Comparison of ENCODE assay signal across 1 cellular context in genomic region chr20:64068381-64069208, GRCh38.
A peak's percentile ranks its signal among the peaks of the same experiment; 100 is the strongest.
TF ChIP-seq lines count a peak whose summit lies in the region.

No MANE protein-coding gene starts in this region.

TF ChIP-seq in K562, 482 proteins besides CTCF, POLR2A, EP300 and RAD21:
- TF ChIP-seq ZNF143 (CRISPR knock-in tag; IDR thresholded peaks at IDR 0.05) (no peak), ZNF436 (CRISPR knock-in tag; IDR thresholded peaks at IDR 0.05) (no peak), ATF6 (CRISPR knock-in tag; IDR thresholded peaks at IDR 0.05) (no peak), ZNF232 (CRISPR knock-in tag; IDR thresholded peaks at IDR 0.05) (no peak), MAZ (CRISPR knock-in tag; conservative IDR thresholded peaks at IDR 0.05 in 1 of 2, IDR thresholded peaks at IDR 0.05 in 1 of 2) (no peak), VEZF1 (CRISPR knock-in tag; IDR thresholded peaks at IDR 0.05) (peak; percentile 57), ZBTB1 (CRISPR knock-in tag; IDR thresholded peaks at IDR 0.05; ENCODE audit: borderline replicate concordance, low read depth) (no peak), CBFA2T3 (IDR thresholded peaks at IDR 0.05) (peak; percentile 63), MAX (CRISPR knock-in tag; IDR thresholded peaks at IDR 0.05) (peak; percentile 78), BHLHE40 (IDR thresholded peaks at IDR 0.05; ENCODE audit: low read length) (peak; percentile 85), CXXC5 (CRISPR knock-in tag; IDR thresholded peaks at IDR 0.05) (no peak), NR3C1 (CRISPR knock-in tag; IDR thresholded peaks at IDR 0.05) (no peak), TCF3 (CRISPR knock-in tag; IDR thresholded peaks at IDR 0.05) (peak; percentile 61), CREM (IDR thresholded peaks at IDR 0.05; ENCODE audit: low read depth) (no peak), CBFA2T2 (conservative IDR thresholded peaks at IDR 0.05) (peak; percentile 44; the same call in 1 of the 2 replicates), CEBPB (tag; IDR thresholded peaks at IDR 0.05) (no peak), ZBED1 (IDR thresholded peaks at IDR 0.05) (no peak), TEAD4 (IDR thresholded peaks at IDR 0.05; ENCODE audit: low read length) (peak; percentile 25; the same call in 1 of the 2 replicates), TEAD4 (CRISPR knock-in tag; IDR thresholded peaks at IDR 0.05; ENCODE audit: borderline replicate concordance) (no peak), TFAP4 (CRISPR knock-in tag; IDR thresholded peaks at IDR 0.05; ENCODE audit: borderline replicate concordance) (peak; percentile 73), MYNN (IDR thresholded peaks at IDR 0.05) (no peak), MYNN (CRISPR knock-in tag; IDR thresholded peaks at IDR 0.05) (no peak), RBFOX2 (IDR thresholded peaks at IDR 0.05; ENCODE audit: low read depth, low read length) (0 out of 2 replicates have a peak, but pooled peaks have one; percentile 9)
